In the genomic region with DNA sequence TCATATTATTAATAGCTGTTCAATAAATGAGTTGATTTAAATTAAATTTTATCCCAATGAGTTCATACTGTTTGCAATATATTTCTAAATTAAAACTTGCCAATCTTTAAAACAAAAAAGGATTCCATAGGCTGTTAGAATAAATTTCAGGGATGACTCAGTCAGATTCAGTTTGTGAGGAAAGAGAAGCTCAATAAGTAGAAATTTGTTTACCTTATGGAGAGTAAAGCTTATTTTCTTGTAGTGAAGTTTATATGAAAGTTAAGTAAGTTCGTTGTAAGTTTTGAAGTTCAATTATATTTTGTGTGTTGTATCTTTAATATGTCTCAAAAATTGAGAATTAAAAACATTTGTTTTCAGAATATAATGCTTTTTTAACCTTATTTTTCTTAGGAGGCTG, we compare ENCODE assay signal across 23 cellular contexts.
"Had no signal": no experiment of that assay in that cellular context is flagged by ENCODE, and none has a peak within 500 bp of the region (broad histone marks: within the 10 kb centered on the region; RNA-seq: fewer than 3 reads in every experiment).

No MANE protein-coding gene starts in this region.

- H3K27me3 Mint-ChIP-seq: activated naive CD8-positive, alpha-beta T cell treated with anti-CD3 and anti-CD28 coated beads, Interleukin-2, amount 10 ng/mL, durations not matched to agents 7 days and 5 days; memory B cell; naive B cell had no signal

- H3K9me3 ChIP-seq: gastroesophageal sphincter, heart left ventricle, mucosa of descending colon, tibial nerve, uterus had no signal

- H3K4me3 ChIP-seq: gastroesophageal sphincter, heart left ventricle, mucosa of descending colon, tibial nerve, uterus had no signal

- H3K9me3 Mint-ChIP-seq: activated naive CD8-positive, alpha-beta T cell treated with anti-CD3 and anti-CD28 coated beads, Interleukin-2, amount 10 ng/mL, durations not matched to agents 7 days and 5 days; memory B cell; naive B cell had no signal

- H3K36me3 Mint-ChIP-seq: naive B cell had no signal

- H3K27me3 ChIP-seq: gastroesophageal sphincter, heart left ventricle, tibial nerve, uterus had no signal

- H3K4me3 Mint-ChIP-seq: activated naive CD8-positive, alpha-beta T cell treated with anti-CD3 and anti-CD28 coated beads, Interleukin-2, amount 10 ng/mL, durations not matched to agents 7 days and 5 days; brain; memory B cell had no signal

- H3K27ac ChIP-seq: heart left ventricle, tibial nerve, uterus, VCaP had no signal

- H3K36me3 ChIP-seq: gastroesophageal sphincter, uterus had no signal

- DNase-seq: activated CD4-positive, alpha-beta T cell treated with anti-CD3 and anti-CD28 coated beads, Interleukin-2, amount 50 U/mL, for 1 hour; activated CD4-positive, CD25-positive, alpha-beta regulatory T cell treated with anti-CD3 and anti-CD28 coated beads, Interleukin-2, amount 50 U/mL, for 72 hours; activated CD8-positive, alpha-beta memory T cell treated with anti-CD3 and anti-CD28 coated beads for 24 hours; activated CD8-positive, alpha-beta memory T cell treated with anti-CD3 and anti-CD28 coated beads, Interleukin-2, amount 50 U/mL, for 48 hours; activated gamma-delta T cell; activated naive CD8-positive, alpha-beta T cell treated with anti-CD3 and anti-CD28 coated beads, Interleukin-2, amount 10 ng/mL, durations not matched to agents 7 days and 5 days; anterior cingulate cortex; cortex of kidney; heart left ventricle; mucosa of descending colon; naive B cell; posterior cingulate gyrus; stimulated activated CD4-positive, alpha-beta T cell treated with anti-CD3 and anti-CD28 coated beads, Interleukin-12 subunit alpha, Interleukin-12 subunit beta, amount 100 ng/mL, for 4 hours; stimulated activated CD4-positive, alpha-beta T cell treated with anti-CD3 and anti-CD28 coated beads, Interleukin-1b, Interleukin-23, amount 100 ng/mL, for 48 hours; stimulated activated CD8-positive, alpha-beta memory T cell treated with anti-CD3 and anti-CD28 coated beads, Interleukin-4, amount 100 ng/mL, for 48 hours; stimulated activated naive CD4-positive, alpha-beta T cell treated with Interleukin-2 at 50 U/mL for 16 hours; T-helper 2 cell; uterus had no signal

- ATAC-seq: gastroesophageal sphincter, heart left ventricle, mucosa of descending colon had no signal
